17 cellular contexts compared by ENCODE assay signal in genomic region chr6:148769304-148769968, GRCh38. TPM values are rescaled to one million over a fixed set of nuclear protein-coding genes. Genes with fewer than 3 reads are reported as not detected.
DNase-seq lines count a peak whose midpoint lies in the region; ATAC-seq and TF ChIP-seq lines count a peak whose summit lies in the region.
"Had no signal": no experiment of that assay in that cellular context is flagged by ENCODE, and none has a peak within 500 bp of the region (broad histone marks: within the 10 kb centered on the region; RNA-seq: fewer than 3 reads in every experiment).

No MANE protein-coding gene starts in this region.

- H3K4me3 ChIP-seq in colonic mucosa, result no peak overlapping the region

- H3K27me3 Mint-ChIP-seq in central memory CD8-positive, alpha-beta T cell, result no peaks in the 10 kb centered on the region
- no peaks in the 10 kb centered on the region for H3K27me3 Mint-ChIP-seq in naive B cell
- H3K27me3 Mint-ChIP-seq: CD4-positive, alpha-beta memory T cell had no signal

- ATAC-seq in central memory CD8-positive, alpha-beta T cell (replicated peaks; ENCODE audit: extremely low read depth, poor library complexity, severe bottlenecking), result no peak
- no peak for ATAC-seq in naive B cell (ENCODE audit: low read depth in 2 of 2)
- ATAC-seq in esophagus mucosa, result no peak

- no peaks in the 10 kb centered on the region for H3K27me3 ChIP-seq in colonic mucosa

- no peaks in the 10 kb centered on the region for H3K9me3 Mint-ChIP-seq in central memory CD8-positive, alpha-beta T cell
- H3K9me3 Mint-ChIP-seq in naive B cell, result no peaks in the 10 kb centered on the region
- H3K9me3 Mint-ChIP-seq: CD4-positive, alpha-beta memory T cell had no signal

- no peak for TF ChIP-seq CTCF in colonic mucosa (IDR thresholded peaks at IDR 0.05)

- H3K4me3 Mint-ChIP-seq in central memory CD8-positive, alpha-beta T cell, result no peak overlapping the region
- H3K4me3 Mint-ChIP-seq in naive B cell, result peak overlapping the region in 6 of 8 donors; percentile 23 to 84 (median 76)

- peak overlapping the region; percentile 9 for H3K27ac Mint-ChIP-seq in central memory CD8-positive, alpha-beta T cell (ENCODE audit: low read depth)
- H3K27ac Mint-ChIP-seq in naive B cell, result peak overlapping the region in 4 of 6 donors; percentile 39 to 77 (median 66)

- intact Hi-C loops in colonic mucosa (cut with DNase I), result no loop called here

- H3K4me1 ChIP-seq in colonic mucosa, result no peaks in the 10 kb centered on the region

- no peak overlapping the region for H3K9ac ChIP-seq in colonic mucosa (ENCODE audit: low read depth in 2 of 2, low read length in 2 of 2)

- H3K36me3 ChIP-seq in colonic mucosa, result no peaks in the 10 kb centered on the region

- H3K36me3 Mint-ChIP-seq in central memory CD8-positive, alpha-beta T cell (ENCODE audit: insufficient read depth), result no peaks in the 10 kb centered on the region
- no peaks in the 10 kb centered on the region for H3K36me3 Mint-ChIP-seq in naive B cell
- H3K36me3 Mint-ChIP-seq: CD4-positive, alpha-beta memory T cell had no signal

- H3K9me3 ChIP-seq in colonic mucosa, result no peaks in the 10 kb centered on the region

- DNase-seq in DMS 273 (lab: John Stamatoyannopoulos, UW; ENCODE audit: unreplicated experiment) (peak; percentile 16), DMS 273 treated with DMSO at 0.1 percent for 48 hours (lab: John Stamatoyannopoulos, UW) (no peak), NCI-H1048 (lab: John Stamatoyannopoulos, UW) (peak; percentile 74), naive B cell (no peak), Kasumi-1 (lab: John Stamatoyannopoulos, UW) (no peak), colonic mucosa (no peak)
- no peak for DNase-seq in central memory CD8-positive, alpha-beta T cell (ENCODE audit: low spot score in 2 of 2)
- DNase-seq: CD4-positive, alpha-beta memory T cell; DMS79; HCEC 1CT; NCI-H1694 treated with DMSO at 0.1 percent for 48 hours; NCI-H2107; NCI-H82; OCI-M1; RPMI8226; SHP77 treated with DMSO at 0.1 percent for 48 hours had no signal

- no peak overlapping the region for H3K27ac ChIP-seq in colonic mucosa

- H3K4me1 Mint-ChIP-seq in central memory CD8-positive, alpha-beta T cell, result peaks cover 41% of the 10 kb centered on the region
- H3K4me1 Mint-ChIP-seq in naive B cell, result peaks cover 51 to 76% (median 58%) of the 10 kb centered on the region in 3 donors

RNA-seq across cellular contexts. Expression of gene UST, which starts 22.6 kb away (rescaled TPM):
- 1 to 10 TPM; 2.8 to 7.2 (median 5.2) TPM for polyA plus RNA-seq in naive B cell (ENCODE audit: low read depth in 6 of 6)
- total RNA-seq in esophagus mucosa, result 3.0 TPM
- 1 to 10 TPM; 1.1 to 2.7 TPM for total RNA-seq in colonic mucosa

Comparison
In these comparisons a context has a peak if more than half of its experiments do, and no peak if none do; other contexts are left out.
1. DNase-seq: peak in DMS 273 (single experiment) and NCI-H1048 (single experiment); none in DMS 273 treated with DMSO at 0.1 percent for 48 hours (single experiment), central memory CD8-positive, alpha-beta T cell (0 of 2), naive B cell (single experiment), Kasumi-1 (0 of 2) and colonic mucosa (single experiment).